ENCODE assay signal across 1 cellular context in the genomic region with DNA sequence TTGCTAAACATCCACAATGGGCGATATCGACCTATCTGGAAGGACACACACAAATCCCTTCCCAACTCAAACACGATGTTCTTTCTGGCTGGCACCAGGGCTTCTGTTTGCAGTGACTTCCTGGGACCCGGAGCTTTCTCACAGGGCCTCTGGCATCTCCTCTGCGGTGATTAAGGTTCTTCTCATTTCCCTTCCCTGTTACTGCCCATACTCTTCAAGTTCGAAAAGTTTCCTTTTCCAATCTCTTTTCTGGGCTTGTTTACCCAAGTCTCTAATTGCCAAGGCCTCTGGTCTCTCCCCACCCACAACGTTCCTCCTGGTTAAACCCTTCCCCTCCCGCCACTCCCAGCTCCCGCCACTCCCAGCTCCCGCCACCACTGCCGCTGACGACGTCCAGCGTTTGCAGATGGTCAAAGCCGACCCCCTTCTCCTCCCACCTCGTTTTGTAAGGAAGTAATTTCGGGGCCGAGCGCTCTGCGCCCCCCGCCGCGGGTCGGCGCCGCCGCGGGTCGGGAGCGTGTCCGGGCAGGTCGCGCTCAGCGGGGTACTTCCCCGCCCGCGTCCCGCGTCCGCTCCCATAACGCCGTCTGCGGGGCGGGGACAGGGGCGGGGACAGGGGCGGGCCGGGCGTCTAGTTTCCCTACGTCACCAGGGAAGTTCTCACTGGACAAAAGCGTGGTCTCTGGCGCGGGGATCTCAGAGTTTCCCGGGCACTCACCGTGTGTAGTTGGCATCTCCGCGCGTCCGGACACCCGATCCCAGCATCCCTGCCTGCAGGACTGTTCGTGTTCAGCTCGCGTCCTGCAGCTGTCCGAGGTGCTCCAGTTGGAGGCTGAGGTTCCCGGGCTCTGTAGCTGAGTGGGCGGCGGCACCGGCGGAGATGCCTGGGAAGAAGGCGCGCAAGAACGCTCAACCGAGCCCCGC.
TF ChIP-seq lines count a peak whose summit lies in the region.

A gene (plus strand): TSS at position 699 of the 924 bp plus-strand sequence. CDS start 182 bp downstream, at position 881.

TF ChIP-seq in HEK293, 187 proteins besides CTCF, POLR2A, EP300 and RAD21 (continued from another document and continues in another):
- TF ChIP-seq, protein P1, sequence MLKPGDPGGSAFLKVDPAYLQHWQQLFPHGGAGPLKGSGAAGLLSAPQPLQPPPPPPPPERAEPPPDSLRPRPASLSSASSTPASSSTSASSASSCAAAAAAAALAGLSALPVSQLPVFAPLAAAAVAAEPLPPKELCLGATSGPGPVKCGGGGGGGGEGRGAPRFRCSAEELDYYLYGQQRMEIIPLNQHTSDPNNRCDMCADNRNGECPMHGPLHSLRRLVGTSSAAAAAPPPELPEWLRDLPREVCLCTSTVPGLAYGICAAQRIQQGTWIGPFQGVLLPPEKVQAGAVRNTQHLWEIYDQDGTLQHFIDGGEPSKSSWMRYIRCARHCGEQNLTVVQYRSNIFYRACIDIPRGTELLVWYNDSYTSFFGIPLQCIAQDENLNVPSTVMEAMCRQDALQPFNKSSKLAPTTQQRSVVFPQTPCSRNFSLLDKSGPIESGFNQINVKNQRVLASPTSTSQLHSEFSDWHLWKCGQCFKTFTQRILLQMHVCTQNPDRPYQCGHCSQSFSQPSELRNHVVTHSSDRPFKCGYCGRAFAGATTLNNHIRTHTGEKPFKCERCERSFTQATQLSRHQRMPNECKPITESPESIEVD (tag by site-specific recombination; IDR thresholded peaks at IDR 0.05) = peak; percentile 70
- TF ChIP-seq, protein P2, sequence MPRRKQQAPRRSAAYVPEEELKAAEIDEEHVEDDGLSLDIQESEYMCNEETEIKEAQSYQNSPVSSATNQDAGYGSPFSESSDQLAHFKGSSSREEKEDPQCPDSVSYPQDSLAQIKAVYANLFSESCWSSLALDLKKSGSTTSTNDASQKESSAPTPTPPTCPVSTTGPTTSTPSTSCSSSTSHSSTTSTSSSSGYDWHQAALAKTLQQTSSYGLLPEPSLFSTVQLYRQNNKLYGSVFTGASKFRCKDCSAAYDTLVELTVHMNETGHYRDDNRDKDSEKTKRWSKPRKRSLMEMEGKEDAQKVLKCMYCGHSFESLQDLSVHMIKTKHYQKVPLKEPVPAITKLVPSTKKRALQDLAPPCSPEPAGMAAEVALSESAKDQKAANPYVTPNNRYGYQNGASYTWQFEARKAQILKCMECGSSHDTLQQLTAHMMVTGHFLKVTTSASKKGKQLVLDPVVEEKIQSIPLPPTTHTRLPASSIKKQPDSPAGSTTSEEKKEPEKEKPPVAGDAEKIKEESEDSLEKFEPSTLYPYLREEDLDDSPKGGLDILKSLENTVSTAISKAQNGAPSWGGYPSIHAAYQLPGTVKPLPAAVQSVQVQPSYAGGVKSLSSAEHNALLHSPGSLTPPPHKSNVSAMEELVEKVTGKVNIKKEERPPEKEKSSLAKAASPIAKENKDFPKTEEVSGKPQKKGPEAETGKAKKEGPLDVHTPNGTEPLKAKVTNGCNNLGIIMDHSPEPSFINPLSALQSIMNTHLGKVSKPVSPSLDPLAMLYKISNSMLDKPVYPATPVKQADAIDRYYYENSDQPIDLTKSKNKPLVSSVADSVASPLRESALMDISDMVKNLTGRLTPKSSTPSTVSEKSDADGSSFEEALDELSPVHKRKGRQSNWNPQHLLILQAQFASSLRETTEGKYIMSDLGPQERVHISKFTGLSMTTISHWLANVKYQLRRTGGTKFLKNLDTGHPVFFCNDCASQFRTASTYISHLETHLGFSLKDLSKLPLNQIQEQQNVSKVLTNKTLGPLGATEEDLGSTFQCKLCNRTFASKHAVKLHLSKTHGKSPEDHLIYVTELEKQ (tag by site-specific recombination; IDR thresholded peaks at IDR 0.05; ENCODE audit: borderline replicate concordance) = peak; percentile 47; the same call in 1 of the 2 replicates
- TF ChIP-seq BCL11A (tag by site-specific recombination; IDR thresholded peaks at IDR 0.05; ENCODE audit: low read depth) = no peak
- TF ChIP-seq OSR2 (tag by site-specific recombination; IDR thresholded peaks at IDR 0.05) = peak; percentile 94
- TF ChIP-seq SP3 (tag by site-specific recombination; IDR thresholded peaks at IDR 0.05) = peak; percentile 83
- peak; percentile 82 for TF ChIP-seq SP7 (tag by site-specific recombination; IDR thresholded peaks at IDR 0.05)
- TF ChIP-seq ZNF292 (tag by site-specific recombination; IDR thresholded peaks at IDR 0.05; ENCODE audit: borderline replicate concordance, low read depth) = no peak
- TF ChIP-seq ZNF768 (tag by site-specific recombination; IDR thresholded peaks at IDR 0.05) = no peak; the same call in 1 of the 2 replicates
- no peak for TF ChIP-seq HOXC10 (CRISPR knock-in tag; IDR thresholded peaks at IDR 0.05)
- peak; percentile 50 for TF ChIP-seq SP2 (tag by site-specific recombination; IDR thresholded peaks at IDR 0.05)
- TF ChIP-seq, protein P3, sequence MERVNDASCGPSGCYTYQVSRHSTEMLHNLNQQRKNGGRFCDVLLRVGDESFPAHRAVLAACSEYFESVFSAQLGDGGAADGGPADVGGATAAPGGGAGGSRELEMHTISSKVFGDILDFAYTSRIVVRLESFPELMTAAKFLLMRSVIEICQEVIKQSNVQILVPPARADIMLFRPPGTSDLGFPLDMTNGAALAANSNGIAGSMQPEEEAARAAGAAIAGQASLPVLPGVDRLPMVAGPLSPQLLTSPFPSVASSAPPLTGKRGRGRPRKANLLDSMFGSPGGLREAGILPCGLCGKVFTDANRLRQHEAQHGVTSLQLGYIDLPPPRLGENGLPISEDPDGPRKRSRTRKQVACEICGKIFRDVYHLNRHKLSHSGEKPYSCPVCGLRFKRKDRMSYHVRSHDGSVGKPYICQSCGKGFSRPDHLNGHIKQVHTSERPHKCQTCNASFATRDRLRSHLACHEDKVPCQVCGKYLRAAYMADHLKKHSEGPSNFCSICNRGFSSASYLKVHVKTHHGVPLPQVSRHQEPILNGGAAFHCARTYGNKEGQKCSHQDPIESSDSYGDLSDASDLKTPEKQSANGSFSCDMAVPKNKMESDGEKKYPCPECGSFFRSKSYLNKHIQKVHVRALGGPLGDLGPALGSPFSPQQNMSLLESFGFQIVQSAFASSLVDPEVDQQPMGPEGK (tag by site-specific recombination; IDR thresholded peaks at IDR 0.05) = peak; percentile 93
- TF ChIP-seq, protein P4, sequence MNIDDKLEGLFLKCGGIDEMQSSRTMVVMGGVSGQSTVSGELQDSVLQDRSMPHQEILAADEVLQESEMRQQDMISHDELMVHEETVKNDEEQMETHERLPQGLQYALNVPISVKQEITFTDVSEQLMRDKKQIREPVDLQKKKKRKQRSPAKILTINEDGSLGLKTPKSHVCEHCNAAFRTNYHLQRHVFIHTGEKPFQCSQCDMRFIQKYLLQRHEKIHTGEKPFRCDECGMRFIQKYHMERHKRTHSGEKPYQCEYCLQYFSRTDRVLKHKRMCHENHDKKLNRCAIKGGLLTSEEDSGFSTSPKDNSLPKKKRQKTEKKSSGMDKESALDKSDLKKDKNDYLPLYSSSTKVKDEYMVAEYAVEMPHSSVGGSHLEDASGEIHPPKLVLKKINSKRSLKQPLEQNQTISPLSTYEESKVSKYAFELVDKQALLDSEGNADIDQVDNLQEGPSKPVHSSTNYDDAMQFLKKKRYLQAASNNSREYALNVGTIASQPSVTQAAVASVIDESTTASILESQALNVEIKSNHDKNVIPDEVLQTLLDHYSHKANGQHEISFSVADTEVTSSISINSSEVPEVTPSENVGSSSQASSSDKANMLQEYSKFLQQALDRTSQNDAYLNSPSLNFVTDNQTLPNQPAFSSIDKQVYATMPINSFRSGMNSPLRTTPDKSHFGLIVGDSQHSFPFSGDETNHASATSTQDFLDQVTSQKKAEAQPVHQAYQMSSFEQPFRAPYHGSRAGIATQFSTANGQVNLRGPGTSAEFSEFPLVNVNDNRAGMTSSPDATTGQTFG (tag by site-specific recombination; IDR thresholded peaks at IDR 0.05; ENCODE audit: borderline replicate concordance) = 0 out of 2 replicates have a peak, but pooled peaks have one; percentile 9
- TF ChIP-seq, protein P5, sequence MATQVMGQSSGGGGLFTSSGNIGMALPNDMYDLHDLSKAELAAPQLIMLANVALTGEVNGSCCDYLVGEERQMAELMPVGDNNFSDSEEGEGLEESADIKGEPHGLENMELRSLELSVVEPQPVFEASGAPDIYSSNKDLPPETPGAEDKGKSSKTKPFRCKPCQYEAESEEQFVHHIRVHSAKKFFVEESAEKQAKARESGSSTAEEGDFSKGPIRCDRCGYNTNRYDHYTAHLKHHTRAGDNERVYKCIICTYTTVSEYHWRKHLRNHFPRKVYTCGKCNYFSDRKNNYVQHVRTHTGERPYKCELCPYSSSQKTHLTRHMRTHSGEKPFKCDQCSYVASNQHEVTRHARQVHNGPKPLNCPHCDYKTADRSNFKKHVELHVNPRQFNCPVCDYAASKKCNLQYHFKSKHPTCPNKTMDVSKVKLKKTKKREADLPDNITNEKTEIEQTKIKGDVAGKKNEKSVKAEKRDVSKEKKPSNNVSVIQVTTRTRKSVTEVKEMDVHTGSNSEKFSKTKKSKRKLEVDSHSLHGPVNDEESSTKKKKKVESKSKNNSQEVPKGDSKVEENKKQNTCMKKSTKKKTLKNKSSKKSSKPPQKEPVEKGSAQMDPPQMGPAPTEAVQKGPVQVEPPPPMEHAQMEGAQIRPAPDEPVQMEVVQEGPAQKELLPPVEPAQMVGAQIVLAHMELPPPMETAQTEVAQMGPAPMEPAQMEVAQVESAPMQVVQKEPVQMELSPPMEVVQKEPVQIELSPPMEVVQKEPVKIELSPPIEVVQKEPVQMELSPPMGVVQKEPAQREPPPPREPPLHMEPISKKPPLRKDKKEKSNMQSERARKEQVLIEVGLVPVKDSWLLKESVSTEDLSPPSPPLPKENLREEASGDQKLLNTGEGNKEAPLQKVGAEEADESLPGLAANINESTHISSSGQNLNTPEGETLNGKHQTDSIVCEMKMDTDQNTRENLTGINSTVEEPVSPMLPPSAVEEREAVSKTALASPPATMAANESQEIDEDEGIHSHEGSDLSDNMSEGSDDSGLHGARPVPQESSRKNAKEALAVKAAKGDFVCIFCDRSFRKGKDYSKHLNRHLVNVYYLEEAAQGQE (tag by site-specific recombination; IDR thresholded peaks at IDR 0.05) = peak; percentile 91
- TF ChIP-seq ZNF302 (tag by site-specific recombination; IDR thresholded peaks at IDR 0.05; ENCODE audit: low read depth) = no peak
- TF ChIP-seq, protein P6, sequence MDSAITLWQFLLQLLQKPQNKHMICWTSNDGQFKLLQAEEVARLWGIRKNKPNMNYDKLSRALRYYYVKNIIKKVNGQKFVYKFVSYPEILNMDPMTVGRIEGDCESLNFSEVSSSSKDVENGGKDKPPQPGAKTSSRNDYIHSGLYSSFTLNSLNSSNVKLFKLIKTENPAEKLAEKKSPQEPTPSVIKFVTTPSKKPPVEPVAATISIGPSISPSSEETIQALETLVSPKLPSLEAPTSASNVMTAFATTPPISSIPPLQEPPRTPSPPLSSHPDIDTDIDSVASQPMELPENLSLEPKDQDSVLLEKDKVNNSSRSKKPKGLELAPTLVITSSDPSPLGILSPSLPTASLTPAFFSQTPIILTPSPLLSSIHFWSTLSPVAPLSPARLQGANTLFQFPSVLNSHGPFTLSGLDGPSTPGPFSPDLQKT (IDR thresholded peaks at IDR 0.05; ENCODE audit: borderline replicate concordance, low read depth, low read length) = no peak
- peak; percentile 90 for TF ChIP-seq ZEB2 (tag by site-specific recombination; IDR thresholded peaks at IDR 0.05)
- no peak for TF ChIP-seq ZNF184 (tag by site-specific recombination; IDR thresholded peaks at IDR 0.05)
- peak; percentile 73; the same call in 1 of the 2 replicates for TF ChIP-seq GLI4 (tag by site-specific recombination; IDR thresholded peaks at IDR 0.05)
- TF ChIP-seq ZBTB8A (tag by site-specific recombination; IDR thresholded peaks at IDR 0.05) = peak; percentile 59
- peak; percentile 95 for TF ChIP-seq GLIS1 (tag by site-specific recombination; IDR thresholded peaks at IDR 0.05)
- TF ChIP-seq ZNF175 (tag by site-specific recombination; IDR thresholded peaks at IDR 0.05) = no peak
- no peak for TF ChIP-seq ZNF221 (tag by site-specific recombination; IDR thresholded peaks at IDR 0.05; ENCODE audit: borderline replicate concordance)
- TF ChIP-seq, protein P7, sequence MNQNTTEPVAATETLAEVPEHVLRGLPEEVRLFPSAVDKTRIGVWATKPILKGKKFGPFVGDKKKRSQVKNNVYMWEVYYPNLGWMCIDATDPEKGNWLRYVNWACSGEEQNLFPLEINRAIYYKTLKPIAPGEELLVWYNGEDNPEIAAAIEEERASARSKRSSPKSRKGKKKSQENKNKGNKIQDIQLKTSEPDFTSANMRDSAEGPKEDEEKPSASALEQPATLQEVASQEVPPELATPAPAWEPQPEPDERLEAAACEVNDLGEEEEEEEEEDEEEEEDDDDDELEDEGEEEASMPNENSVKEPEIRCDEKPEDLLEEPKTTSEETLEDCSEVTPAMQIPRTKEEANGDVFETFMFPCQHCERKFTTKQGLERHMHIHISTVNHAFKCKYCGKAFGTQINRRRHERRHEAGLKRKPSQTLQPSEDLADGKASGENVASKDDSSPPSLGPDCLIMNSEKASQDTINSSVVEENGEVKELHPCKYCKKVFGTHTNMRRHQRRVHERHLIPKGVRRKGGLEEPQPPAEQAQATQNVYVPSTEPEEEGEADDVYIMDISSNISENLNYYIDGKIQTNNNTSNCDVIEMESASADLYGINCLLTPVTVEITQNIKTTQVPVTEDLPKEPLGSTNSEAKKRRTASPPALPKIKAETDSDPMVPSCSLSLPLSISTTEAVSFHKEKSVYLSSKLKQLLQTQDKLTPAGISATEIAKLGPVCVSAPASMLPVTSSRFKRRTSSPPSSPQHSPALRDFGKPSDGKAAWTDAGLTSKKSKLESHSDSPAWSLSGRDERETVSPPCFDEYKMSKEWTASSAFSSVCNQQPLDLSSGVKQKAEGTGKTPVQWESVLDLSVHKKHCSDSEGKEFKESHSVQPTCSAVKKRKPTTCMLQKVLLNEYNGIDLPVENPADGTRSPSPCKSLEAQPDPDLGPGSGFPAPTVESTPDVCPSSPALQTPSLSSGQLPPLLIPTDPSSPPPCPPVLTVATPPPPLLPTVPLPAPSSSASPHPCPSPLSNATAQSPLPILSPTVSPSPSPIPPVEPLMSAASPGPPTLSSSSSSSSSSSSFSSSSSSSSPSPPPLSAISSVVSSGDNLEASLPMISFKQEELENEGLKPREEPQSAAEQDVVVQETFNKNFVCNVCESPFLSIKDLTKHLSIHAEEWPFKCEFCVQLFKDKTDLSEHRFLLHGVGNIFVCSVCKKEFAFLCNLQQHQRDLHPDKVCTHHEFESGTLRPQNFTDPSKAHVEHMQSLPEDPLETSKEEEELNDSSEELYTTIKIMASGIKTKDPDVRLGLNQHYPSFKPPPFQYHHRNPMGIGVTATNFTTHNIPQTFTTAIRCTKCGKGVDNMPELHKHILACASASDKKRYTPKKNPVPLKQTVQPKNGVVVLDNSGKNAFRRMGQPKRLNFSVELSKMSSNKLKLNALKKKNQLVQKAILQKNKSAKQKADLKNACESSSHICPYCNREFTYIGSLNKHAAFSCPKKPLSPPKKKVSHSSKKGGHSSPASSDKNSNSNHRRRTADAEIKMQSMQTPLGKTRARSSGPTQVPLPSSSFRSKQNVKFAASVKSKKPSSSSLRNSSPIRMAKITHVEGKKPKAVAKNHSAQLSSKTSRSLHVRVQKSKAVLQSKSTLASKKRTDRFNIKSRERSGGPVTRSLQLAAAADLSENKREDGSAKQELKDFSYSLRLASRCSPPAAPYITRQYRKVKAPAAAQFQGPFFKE (tag by site-specific recombination; IDR thresholded peaks at IDR 0.05; ENCODE audit: borderline replicate concordance) = no peak
- peak; percentile 71; the same call in 1 of the 2 replicates for TF ChIP-seq ZNF777 (tag by site-specific recombination; IDR thresholded peaks at IDR 0.05; ENCODE audit: borderline replicate concordance)
- TF ChIP-seq, protein P8, sequence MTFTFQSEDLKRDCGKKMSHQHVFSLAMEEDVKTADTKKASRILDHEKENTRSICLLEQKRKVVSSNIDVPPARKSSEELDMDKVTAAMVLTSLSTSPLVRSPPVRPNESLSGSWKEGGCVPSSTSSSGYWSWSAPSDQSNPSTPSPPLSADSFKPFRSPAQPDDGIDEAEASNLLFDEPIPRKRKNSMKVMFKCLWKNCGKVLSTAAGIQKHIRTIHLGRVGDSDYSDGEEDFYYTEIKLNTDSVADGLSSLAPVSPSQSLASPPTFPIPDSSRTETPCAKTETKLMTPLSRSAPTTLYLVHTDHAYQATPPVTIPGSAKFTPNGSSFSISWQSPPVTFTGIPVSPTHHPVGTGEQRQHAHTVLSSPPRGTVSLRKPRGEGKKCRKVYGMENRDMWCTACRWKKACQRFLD (tag by site-specific recombination; IDR thresholded peaks at IDR 0.05) = no peak
